ENCODE assay signal across 2 cellular contexts in genomic region chr3:184081116-184081830, GRCh38.
TF ChIP-seq lines count a peak whose summit lies in the region.

No MANE protein-coding gene starts in this region.

TF ChIP-seq in IMR-90, 13 proteins besides CTCF, POLR2A, EP300 and RAD21:
- TF ChIP-seq NFE2L2 (IDR thresholded peaks at IDR 0.05; ENCODE audit: low read depth, low read length) (no peak), RCOR1 (IDR thresholded peaks at IDR 0.05; ENCODE audit: insufficient replicate concordance, low read length) (no peak), CEBPB (IDR thresholded peaks at IDR 0.05; ENCODE audit: low read depth, low read length) (no peak)

TF ChIP-seq in H1, 55 proteins besides CTCF, POLR2A, EP300 and RAD21:
- TF ChIP-seq SUZ12 (IDR thresholded peaks at IDR 0.05; ENCODE audit: low read length), result no peak
- no peak for TF ChIP-seq NANOG (IDR thresholded peaks at IDR 0.05; ENCODE audit: insufficient read depth, low read depth, low read length, poor library complexity, severe bottlenecking)
- no peak for TF ChIP-seq JUN (IDR thresholded peaks at IDR 0.05; ENCODE audit: low read depth, low read length)
- TF ChIP-seq CEBPB (IDR thresholded peaks at IDR 0.05; ENCODE audit: low read depth, low read length), result no peak
- TF ChIP-seq, protein P1, sequence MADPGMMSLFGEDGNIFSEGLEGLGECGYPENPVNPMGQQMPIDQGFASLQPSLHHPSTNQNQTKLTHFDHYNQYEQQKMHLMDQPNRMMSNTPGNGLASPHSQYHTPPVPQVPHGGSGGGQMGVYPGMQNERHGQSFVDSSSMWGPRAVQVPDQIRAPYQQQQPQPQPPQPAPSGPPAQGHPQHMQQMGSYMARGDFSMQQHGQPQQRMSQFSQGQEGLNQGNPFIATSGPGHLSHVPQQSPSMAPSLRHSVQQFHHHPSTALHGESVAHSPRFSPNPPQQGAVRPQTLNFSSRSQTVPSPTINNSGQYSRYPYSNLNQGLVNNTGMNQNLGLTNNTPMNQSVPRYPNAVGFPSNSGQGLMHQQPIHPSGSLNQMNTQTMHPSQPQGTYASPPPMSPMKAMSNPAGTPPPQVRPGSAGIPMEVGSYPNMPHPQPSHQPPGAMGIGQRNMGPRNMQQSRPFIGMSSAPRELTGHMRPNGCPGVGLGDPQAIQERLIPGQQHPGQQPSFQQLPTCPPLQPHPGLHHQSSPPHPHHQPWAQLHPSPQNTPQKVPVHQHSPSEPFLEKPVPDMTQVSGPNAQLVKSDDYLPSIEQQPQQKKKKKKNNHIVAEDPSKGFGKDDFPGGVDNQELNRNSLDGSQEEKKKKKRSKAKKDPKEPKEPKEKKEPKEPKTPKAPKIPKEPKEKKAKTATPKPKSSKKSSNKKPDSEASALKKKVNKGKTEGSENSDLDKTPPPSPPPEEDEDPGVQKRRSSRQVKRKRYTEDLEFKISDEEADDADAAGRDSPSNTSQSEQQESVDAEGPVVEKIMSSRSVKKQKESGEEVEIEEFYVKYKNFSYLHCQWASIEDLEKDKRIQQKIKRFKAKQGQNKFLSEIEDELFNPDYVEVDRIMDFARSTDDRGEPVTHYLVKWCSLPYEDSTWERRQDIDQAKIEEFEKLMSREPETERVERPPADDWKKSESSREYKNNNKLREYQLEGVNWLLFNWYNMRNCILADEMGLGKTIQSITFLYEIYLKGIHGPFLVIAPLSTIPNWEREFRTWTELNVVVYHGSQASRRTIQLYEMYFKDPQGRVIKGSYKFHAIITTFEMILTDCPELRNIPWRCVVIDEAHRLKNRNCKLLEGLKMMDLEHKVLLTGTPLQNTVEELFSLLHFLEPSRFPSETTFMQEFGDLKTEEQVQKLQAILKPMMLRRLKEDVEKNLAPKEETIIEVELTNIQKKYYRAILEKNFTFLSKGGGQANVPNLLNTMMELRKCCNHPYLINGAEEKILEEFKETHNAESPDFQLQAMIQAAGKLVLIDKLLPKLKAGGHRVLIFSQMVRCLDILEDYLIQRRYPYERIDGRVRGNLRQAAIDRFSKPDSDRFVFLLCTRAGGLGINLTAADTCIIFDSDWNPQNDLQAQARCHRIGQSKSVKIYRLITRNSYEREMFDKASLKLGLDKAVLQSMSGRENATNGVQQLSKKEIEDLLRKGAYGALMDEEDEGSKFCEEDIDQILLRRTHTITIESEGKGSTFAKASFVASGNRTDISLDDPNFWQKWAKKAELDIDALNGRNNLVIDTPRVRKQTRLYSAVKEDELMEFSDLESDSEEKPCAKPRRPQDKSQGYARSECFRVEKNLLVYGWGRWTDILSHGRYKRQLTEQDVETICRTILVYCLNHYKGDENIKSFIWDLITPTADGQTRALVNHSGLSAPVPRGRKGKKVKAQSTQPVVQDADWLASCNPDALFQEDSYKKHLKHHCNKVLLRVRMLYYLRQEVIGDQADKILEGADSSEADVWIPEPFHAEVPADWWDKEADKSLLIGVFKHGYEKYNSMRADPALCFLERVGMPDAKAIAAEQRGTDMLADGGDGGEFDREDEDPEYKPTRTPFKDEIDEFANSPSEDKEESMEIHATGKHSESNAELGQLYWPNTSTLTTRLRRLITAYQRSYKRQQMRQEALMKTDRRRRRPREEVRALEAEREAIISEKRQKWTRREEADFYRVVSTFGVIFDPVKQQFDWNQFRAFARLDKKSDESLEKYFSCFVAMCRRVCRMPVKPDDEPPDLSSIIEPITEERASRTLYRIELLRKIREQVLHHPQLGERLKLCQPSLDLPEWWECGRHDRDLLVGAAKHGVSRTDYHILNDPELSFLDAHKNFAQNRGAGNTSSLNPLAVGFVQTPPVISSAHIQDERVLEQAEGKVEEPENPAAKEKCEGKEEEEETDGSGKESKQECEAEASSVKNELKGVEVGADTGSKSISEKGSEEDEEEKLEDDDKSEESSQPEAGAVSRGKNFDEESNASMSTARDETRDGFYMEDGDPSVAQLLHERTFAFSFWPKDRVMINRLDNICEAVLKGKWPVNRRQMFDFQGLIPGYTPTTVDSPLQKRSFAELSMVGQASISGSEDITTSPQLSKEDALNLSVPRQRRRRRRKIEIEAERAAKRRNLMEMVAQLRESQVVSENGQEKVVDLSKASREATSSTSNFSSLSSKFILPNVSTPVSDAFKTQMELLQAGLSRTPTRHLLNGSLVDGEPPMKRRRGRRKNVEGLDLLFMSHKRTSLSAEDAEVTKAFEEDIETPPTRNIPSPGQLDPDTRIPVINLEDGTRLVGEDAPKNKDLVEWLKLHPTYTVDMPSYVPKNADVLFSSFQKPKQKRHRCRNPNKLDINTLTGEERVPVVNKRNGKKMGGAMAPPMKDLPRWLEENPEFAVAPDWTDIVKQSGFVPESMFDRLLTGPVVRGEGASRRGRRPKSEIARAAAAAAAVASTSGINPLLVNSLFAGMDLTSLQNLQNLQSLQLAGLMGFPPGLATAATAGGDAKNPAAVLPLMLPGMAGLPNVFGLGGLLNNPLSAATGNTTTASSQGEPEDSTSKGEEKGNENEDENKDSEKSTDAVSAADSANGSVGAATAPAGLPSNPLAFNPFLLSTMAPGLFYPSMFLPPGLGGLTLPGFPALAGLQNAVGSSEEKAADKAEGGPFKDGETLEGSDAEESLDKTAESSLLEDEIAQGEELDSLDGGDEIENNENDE (IDR thresholded peaks at IDR 0.05; ENCODE audit: insufficient replicate concordance, low read length), result no peak
- no peak for TF ChIP-seq SRF (IDR thresholded peaks at IDR 0.05; ENCODE audit: low read depth, low read length)
